8 cellular contexts compared by ENCODE assay signal in genomic region chr7:1175967-1176851, GRCh38. TPM values are rescaled to one million over a fixed set of nuclear protein-coding genes. Genes with fewer than 3 reads are reported as not detected.
A peak's percentile ranks its signal among the peaks of the same experiment; 100 is the strongest.
DNase-seq lines count a peak whose midpoint lies in the region; ATAC-seq and TF ChIP-seq lines count a peak whose summit lies in the region.

No MANE protein-coding gene starts in this region.

- no peak for DNase-seq in AG04449 (ENCODE audit: low read depth, low spot score)
- peak; percentile 65 for DNase-seq in M059J (ENCODE audit: low read depth)
- peak; percentile 88 for DNase-seq in activated naive CD4-positive, alpha-beta T cell treated with anti-CD3 and anti-CD28 coated beads, Interleukin-2, amount 10 ng/mL, durations not matched to agents 7 days and 5 days
- DNase-seq in Right ventricle myocardium superior = peak; percentile 90
- DNase-seq in posterior vena cava (ENCODE audit: low spot score) = peak; percentile 95
- DNase-seq in upper lobe of right lung = peak; percentile 93

- ATAC-seq in SK-N-SH treated with all-trans-retinoic acid at 6 μM for 48 hours (peak; percentile 90), Right ventricle myocardium superior (ENCODE audit: poor library complexity) (peak; percentile 92), upper lobe of right lung (peak; percentile 93)

- peak overlapping the region; percentile 31 for H3K4me3 Mint-ChIP-seq in activated naive CD4-positive, alpha-beta T cell treated with anti-CD3 and anti-CD28 coated beads, Interleukin-2, amount 10 ng/mL, durations not matched to agents 7 days and 5 days

- CTCF ChIA-PET in AG04449 (lab: Yijun Ruan, JAX) = interaction anchor here (0.6 to 8.7 kb wide), 38 partner anchors 8 to 300 kb away, joined by 3 to 90 read pairs (median 4); partner anchors contain the start of gene ZFAND2A
- CTCF ChIA-PET in activated naive CD4-positive, alpha-beta T cell treated with anti-CD3 and anti-CD28 coated beads, Interleukin-2, amount 10 ng/mL, durations not matched to agents 7 days and 5 days (lab: Charles Lee) = interaction anchor here (0.8 to 6.3 kb wide), 20 partner anchors 10 to 274 kb away, joined by 3 to 44 read pairs (median 6); partner anchors contain the start of genes GPER1, GPR146 and ZFAND2A

- peaks cover 9% of the 10 kb centered on the region for H3K4me1 ChIP-seq in upper lobe of right lung

- no peaks in the 10 kb centered on the region for H3K27me3 ChIP-seq in upper lobe of right lung

- TF ChIP-seq CTCF in AG04449 (IDR thresholded peaks at IDR 0.05; ENCODE audit: insufficient read depth, low read length, missing control alignments) (peak; percentile 96), upper lobe of right lung (IDR thresholded peaks at IDR 0.05) (peak; percentile 91)

- peak; percentile 37 for TF ChIP-seq POLR2A in GM18951 (IDR thresholded peaks at IDR 0.05; ENCODE audit: extremely low read depth, insufficient read depth, insufficient read length)

- intact Hi-C loops in Right ventricle myocardium superior (cut with DNase I) (no loop called here), posterior vena cava (cut with DNase I) (no loop called here), upper lobe of right lung (cut with DNase I) (no loop called here)

- H3K36me3 ChIP-seq in upper lobe of right lung = no peaks in the 10 kb centered on the region

- H3K27me3 Mint-ChIP-seq in activated naive CD4-positive, alpha-beta T cell treated with anti-CD3 and anti-CD28 coated beads, Interleukin-2, amount 10 ng/mL, durations not matched to agents 7 days and 5 days = peaks cover 26% of the 10 kb centered on the region

- H3K4me1 Mint-ChIP-seq in activated naive CD4-positive, alpha-beta T cell treated with anti-CD3 and anti-CD28 coated beads, Interleukin-2, amount 10 ng/mL, durations not matched to agents 7 days and 5 days = peaks cover 17% of the 10 kb centered on the region

- H3K9me3 ChIP-seq in upper lobe of right lung = no peaks in the 10 kb centered on the region

- H3K27ac ChIP-seq in upper lobe of right lung = peak overlapping the region; percentile 17

- H3K4me3 ChIP-seq in AG04449 (ENCODE audit: low read depth, low read length) (peak overlapping the region; percentile 25; the same call in 1 of the 2 replicates), upper lobe of right lung (peak overlapping the region; percentile 23)

- H3K36me3 Mint-ChIP-seq in activated naive CD4-positive, alpha-beta T cell treated with anti-CD3 and anti-CD28 coated beads, Interleukin-2, amount 10 ng/mL, durations not matched to agents 7 days and 5 days = no peaks in the 10 kb centered on the region

- in situ Hi-C loops in GM18951 (cut with MboI; ENCODE audit: low sequenced_read_pairs, unreplicated experiment) = no loop called here

- POLR2A ChIA-PET in AG04449 (lab: Yijun Ruan, JAX) = interaction anchor here (1.0 kb wide), 1 partner anchor 18 kb away, joined by 3 read pairs; no protein-coding TSS in a partner anchor

- H3K27ac Mint-ChIP-seq in activated naive CD4-positive, alpha-beta T cell treated with anti-CD3 and anti-CD28 coated beads, Interleukin-2, amount 10 ng/mL, durations not matched to agents 7 days and 5 days = peak overlapping the region; percentile 80

- peaks cover 5% of the 10 kb centered on the region for H3K9me3 Mint-ChIP-seq in activated naive CD4-positive, alpha-beta T cell treated with anti-CD3 and anti-CD28 coated beads, Interleukin-2, amount 10 ng/mL, durations not matched to agents 7 days and 5 days

TF ChIP-seq in SK-N-SH treated with all-trans-retinoic acid at 6 μM for 48 hours, 23 proteins besides CTCF, POLR2A, EP300 and RAD21:
- no peak for TF ChIP-seq TSHZ2 (CRISPR knock-in tag; IDR thresholded peaks at IDR 0.05)
- TF ChIP-seq PPARA (CRISPR knock-in tag; IDR thresholded peaks at IDR 0.05; ENCODE audit: borderline replicate concordance) = no peak
- TF ChIP-seq ZFP30 (CRISPR knock-in tag; IDR thresholded peaks at IDR 0.05) = no peak
- TF ChIP-seq SNAI2 (CRISPR knock-in tag; IDR thresholded peaks at IDR 0.05) = no peak
- no peak for TF ChIP-seq ZC3H10 (CRISPR knock-in tag; IDR thresholded peaks at IDR 0.05)
- no peak for TF ChIP-seq TCF4 (CRISPR knock-in tag; IDR thresholded peaks at IDR 0.05; ENCODE audit: borderline replicate concordance)

RNA-seq across cellular contexts. Expression of gene ZFAND2A, which starts 16.2 kb away (rescaled TPM):
- 39.0 and 50.7 TPM in 2 replicates for total RNA-seq in M059J (2014; rRNA removed; shearing (Covaris generic))
- total RNA-seq in Right ventricle myocardium superior = 6.0 TPM
- 10 to 100 TPM; 22.6 to 30.9 TPM for total RNA-seq in posterior vena cava
- total RNA-seq in upper lobe of right lung = 19.9 TPM

RNA-seq across cellular contexts. Expression of gene UNCX, which starts 56.5 kb away (rescaled TPM):
- total RNA-seq in M059J (2014; rRNA removed; shearing (Covaris generic)) = not detected in 2 replicates
- total RNA-seq in Right ventricle myocardium superior = not detected
- not detected for total RNA-seq in posterior vena cava
- total RNA-seq in upper lobe of right lung = not detected
